In the genomic region with DNA sequence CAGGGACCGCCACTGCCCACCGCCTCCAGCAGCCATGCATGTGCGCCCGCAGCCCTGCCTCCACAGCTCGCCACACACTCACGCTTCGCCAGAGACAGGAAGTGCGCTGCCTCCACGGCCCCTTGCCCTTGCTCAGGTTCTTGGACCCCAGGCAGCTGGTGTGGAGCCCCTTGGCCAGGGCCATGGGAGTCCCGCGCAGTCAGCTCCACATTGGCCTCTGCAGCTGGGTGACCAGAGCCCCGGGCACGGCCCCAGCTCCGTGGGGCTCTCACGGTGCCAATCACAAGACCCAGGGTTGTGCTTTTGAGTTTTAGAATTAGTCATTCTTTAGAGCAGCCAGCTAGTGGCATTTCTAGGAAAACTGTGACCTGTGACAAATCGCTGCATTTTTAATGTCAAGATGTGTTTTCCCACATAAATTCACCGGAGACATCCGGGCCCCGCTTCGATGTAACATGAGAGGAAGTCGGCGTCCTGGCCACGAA, we compare ENCODE assay signal across 17 cellular contexts. TPM values are rescaled to one million over a fixed set of nuclear protein-coding genes. Genes with fewer than 3 reads are reported as not detected.
DNase-seq lines count a peak whose midpoint lies in the region; ATAC-seq, FAIRE-seq and TF ChIP-seq lines count a peak whose summit lies in the region.
"Had no signal": no experiment of that assay in that cellular context is flagged by ENCODE, and none has a peak within 500 bp of the region (broad histone marks: within the 10 kb centered on the region; RNA-seq: fewer than 3 reads in every experiment).

No MANE protein-coding gene starts in this region.

- H3K36me3 ChIP-seq in CD8-positive, alpha-beta memory T cell (ENCODE audit: insufficient read depth, low read length) = no peaks in the 10 kb centered on the region
- H3K36me3 ChIP-seq in IMR-90 (ENCODE audit: control insufficient read depth, insufficient read depth, low read length) (no peaks in the 10 kb centered on the region), neural progenitor cell (no peaks in the 10 kb centered on the region)

- no peak overlapping the region for H4K91ac ChIP-seq in IMR-90 (ENCODE audit: insufficient read depth, low read depth, low read length)

- H3K4me2 ChIP-seq in IMR-90 (ENCODE audit: low read depth, low read length) (no peak overlapping the region), neural progenitor cell (no peak overlapping the region)
- H3K4me2 ChIP-seq: PC-9 had no signal

- no peak overlapping the region for H2BK20ac ChIP-seq in IMR-90 (ENCODE audit: low read depth, low read length)

- no peak overlapping the region for H3K4me3 ChIP-seq in CD8-positive, alpha-beta memory T cell (ENCODE audit: low read length)
- H3K4me3 ChIP-seq in IMR-90 (ENCODE audit: insufficient read depth, low read depth, low read length) (no peak overlapping the region), neural progenitor cell (no peak overlapping the region)
- H3K4me3 ChIP-seq: GM23248, PC-9 had no signal

- H3K27me3 ChIP-seq in CD8-positive, alpha-beta memory T cell (ENCODE audit: insufficient read depth, low read length, poor library complexity, severe bottlenecking) = peaks cover 6% of the 10 kb centered on the region
- H3K27me3 ChIP-seq in IMR-90 (ENCODE audit: control insufficient read depth, insufficient read depth, low read length) (peaks cover 31% of the 10 kb centered on the region), neural progenitor cell (peaks cover 51% of the 10 kb centered on the region)

- no peak overlapping the region for H3K4me3 Mint-ChIP-seq in CD8-positive, alpha-beta memory T cell
- no peak overlapping the region for H3K4me3 Mint-ChIP-seq in activated naive CD8-positive, alpha-beta T cell treated with anti-CD3 and anti-CD28 coated beads, Interleukin-2, amount 50 U/mL, for 24 hours
- H3K4me3 Mint-ChIP-seq in neural progenitor cell = peak overlapping the region; percentile 43
- H3K4me3 Mint-ChIP-seq: neural crest cell had no signal

- H3K9me3 Mint-ChIP-seq in CD8-positive, alpha-beta memory T cell = no peaks in the 10 kb centered on the region
- no peaks in the 10 kb centered on the region for H3K9me3 Mint-ChIP-seq in activated naive CD8-positive, alpha-beta T cell treated with anti-CD3 and anti-CD28 coated beads, Interleukin-2, amount 50 U/mL, for 24 hours
- H3K9me3 Mint-ChIP-seq in neural progenitor cell = peaks cover 7% of the 10 kb centered on the region
- H3K9me3 Mint-ChIP-seq: neural crest cell had no signal

- dilution Hi-C loops in IMR-90 (cut with HindIII; ENCODE audit: low sequenced_read_pairs, unreplicated experiment) = no loop called here

- no peak overlapping the region for H3K23ac ChIP-seq in IMR-90 (ENCODE audit: low read depth, low read length)

- peaks cover 20 to 46% of the 10 kb centered on the region in 2 donors for H3K27me3 Mint-ChIP-seq in CD8-positive, alpha-beta memory T cell
- H3K27me3 Mint-ChIP-seq in activated naive CD8-positive, alpha-beta T cell treated with anti-CD3 and anti-CD28 coated beads, Interleukin-2, amount 50 U/mL, for 24 hours = peaks cover 41% of the 10 kb centered on the region
- H3K27me3 Mint-ChIP-seq in neural progenitor cell (ENCODE audit: insufficient read depth, low read depth) = peaks cover 41% of the 10 kb centered on the region

- no peak overlapping the region for H3K18ac ChIP-seq in IMR-90 (ENCODE audit: low read depth, low read length)

- H4K20me1 ChIP-seq in IMR-90 (ENCODE audit: insufficient read depth, low read length) (no peaks in the 10 kb centered on the region), neural progenitor cell (ENCODE audit: low read depth) (no peaks in the 10 kb centered on the region)

- TF ChIP-seq POLR2A in IMR-90 (IDR thresholded peaks at IDR 0.05; ENCODE audit: low read depth, low read length) (no peak), H54 (IDR thresholded peaks at IDR 0.05; ENCODE audit: low read depth, low read length) (no peak)

- no TSS peak for BruUV-seq in IMR-90 (replicated peaks; lab: Mats Ljungman, UMichigan)

- TF ChIP-seq RAD21 in IMR-90 (IDR thresholded peaks at IDR 0.05; ENCODE audit: low read length) = no peak

- peak overlapping the region; percentile 54 for H3K27ac ChIP-seq in CD8-positive, alpha-beta memory T cell (ENCODE audit: low read depth, low read length)
- H3K27ac ChIP-seq in IMR-90 (ENCODE audit: insufficient read depth, low read length) (no peak overlapping the region), neural progenitor cell (no peak overlapping the region)
- H3K27ac ChIP-seq: GM23248, PC-9 had no signal

- H3K9ac ChIP-seq in IMR-90 (ENCODE audit: low read depth, low read length) (no peak overlapping the region), neural progenitor cell (no peak overlapping the region)
- H3K9ac ChIP-seq: GM23248 had no signal

- H3F3A ChIP-seq in neural progenitor cell (ENCODE audit: low read depth) = peaks cover 8% of the 10 kb centered on the region

- 79% methylated on average over 6 of the region's 23 CpGs; no CpG with 5 or more reads in 1 of the 2 experiments for WGBS in IMR-90 (ENCODE audit: extremely low coverage in 2 of 2, insufficient read length in 1 of 2), 2 experiments

- no peaks in the 10 kb centered on the region for H3K4me1 ChIP-seq in CD8-positive, alpha-beta memory T cell (ENCODE audit: insufficient read depth, low read length)
- H3K4me1 ChIP-seq in IMR-90 (ENCODE audit: control insufficient read depth, insufficient read depth, low read length) (no peaks in the 10 kb centered on the region), neural progenitor cell (peaks cover 7% of the 10 kb centered on the region)

- DNase-seq in CD8-positive, alpha-beta memory T cell = no peak
- DNase-seq in IMR-90 = no peak
- no peak for DNase-seq in activated naive CD8-positive, alpha-beta T cell treated with anti-CD3 and anti-CD28 coated beads, Interleukin-2, amount 50 U/mL, for 24 hours
- DNase-seq in neural progenitor cell (ENCODE audit: low spot score) = no peak
- no peak for DNase-seq in DMS53 treated with DMSO at 0.1 percent for 48 hours (lab: John Stamatoyannopoulos, UW; ENCODE audit: unreplicated experiment)
- no peak for DNase-seq in mucosa of gallbladder (ENCODE audit: low spot score)
- DNase-seq in NK-92 (lab: John Stamatoyannopoulos, UW; ENCODE audit: unreplicated experiment) = no peak
- no peak for DNase-seq in H54 (ENCODE audit: insufficient read length, low spot score)
- DNase-seq: amniotic stem cell, DMS79, left ventricle myocardium superior, NCI-H2081 treated with DMSO at 0.1 percent for 48 hours, PC-9 had no signal

- ATAC-seq in IMR-90 (ENCODE audit: low read depth) = no peak
- peak; percentile 59 for ATAC-seq in activated naive CD8-positive, alpha-beta T cell treated with anti-CD3 and anti-CD28 coated beads, Interleukin-2, amount 50 U/mL, for 24 hours
- ATAC-seq: left ventricle myocardium superior had no signal

- no peaks in the 10 kb centered on the region for H3K79me2 ChIP-seq in neural progenitor cell (ENCODE audit: low read depth)

- POLR2A ChIA-PET in CD8-positive, alpha-beta memory T cell (lab: Charles Lee) = no interaction called here
- POLR2A ChIA-PET in IMR-90 (lab: Charles Lee; ENCODE audit: unreplicated experiment) = no interaction called here

- no peak for FAIRE-seq in H54 (lab: Jason Lieb, UNC)
- FAIRE-seq: frontal cortex, HTR-8/SVneo had no signal

- H3K4ac ChIP-seq in IMR-90 (ENCODE audit: low read depth, low read length) = no peak overlapping the region

- in situ Hi-C loops in IMR-90 (cut with MboI; ENCODE audit: low sequenced_read_pairs) = no loop called here

- H2AK5ac ChIP-seq in IMR-90 (ENCODE audit: low read depth, low read length) = no peak overlapping the region

- no peaks in the 10 kb centered on the region for H3K9me3 ChIP-seq in CD8-positive, alpha-beta memory T cell (ENCODE audit: low read length)
- H3K9me3 ChIP-seq in IMR-90 (ENCODE audit: control insufficient read depth, insufficient read depth, low read length) (no peaks in the 10 kb centered on the region), neural progenitor cell (ENCODE audit: low read depth) (no peaks in the 10 kb centered on the region)

- peaks cover 0 to 5% (median 3%) of the 10 kb centered on the region in 3 donors for H3K36me3 Mint-ChIP-seq in CD8-positive, alpha-beta memory T cell
- H3K36me3 Mint-ChIP-seq in activated naive CD8-positive, alpha-beta T cell treated with anti-CD3 and anti-CD28 coated beads, Interleukin-2, amount 50 U/mL, for 24 hours (ENCODE audit: low read depth) = no peaks in the 10 kb centered on the region
- no peaks in the 10 kb centered on the region for H3K36me3 Mint-ChIP-seq in neural progenitor cell

- H3K9me1 ChIP-seq in IMR-90 (ENCODE audit: insufficient read depth, low read length) = no peaks in the 10 kb centered on the region

- CTCF ChIA-PET in CD8-positive, alpha-beta memory T cell (lab: Charles Lee) = interaction anchor here (1.4 kb wide), 1 partner anchor 82 kb away, joined by 3 read pairs; no protein-coding TSS in a partner anchor
- CTCF ChIA-PET in IMR-90 (lab: Yijun Ruan, JAX) = no interaction called here

- H3K4me1 Mint-ChIP-seq in CD8-positive, alpha-beta memory T cell = peaks cover 9 to 18% (median 16%) of the 10 kb centered on the region in 3 donors
- peaks cover 24% of the 10 kb centered on the region for H3K4me1 Mint-ChIP-seq in activated naive CD8-positive, alpha-beta T cell treated with anti-CD3 and anti-CD28 coated beads, Interleukin-2, amount 50 U/mL, for 24 hours
- peaks cover 12% of the 10 kb centered on the region for H3K4me1 Mint-ChIP-seq in neural progenitor cell

- H3K56ac ChIP-seq in IMR-90 (ENCODE audit: extremely low read depth, insufficient read depth, low read length) = no peak overlapping the region

- intact Hi-C loops in IMR-90 (cut with micrococcal nuclease) = no loop called here

- no peak overlapping the region for H4K5ac ChIP-seq in IMR-90 (ENCODE audit: low read depth, low read length)

- no peak overlapping the region for H2BK5ac ChIP-seq in IMR-90 (ENCODE audit: low read depth, low read length, poor library complexity, severe bottlenecking)

- no peak overlapping the region for H4K8ac ChIP-seq in IMR-90 (ENCODE audit: low read depth in 2 of 2, low read length in 2 of 2)

- peak overlapping the region in 1 of 8 donors; percentile 58 for H3K27ac Mint-ChIP-seq in CD8-positive, alpha-beta memory T cell
- no peak overlapping the region for H3K27ac Mint-ChIP-seq in activated naive CD8-positive, alpha-beta T cell treated with anti-CD3 and anti-CD28 coated beads, Interleukin-2, amount 50 U/mL, for 24 hours
- peak overlapping the region; percentile 76 for H3K27ac Mint-ChIP-seq in neural progenitor cell

- no peak overlapping the region for H2AK9ac ChIP-seq in IMR-90 (replicated peaks; ENCODE audit: low read depth, low read length, poor library complexity)

- H2AFZ ChIP-seq in IMR-90 (replicated peaks; ENCODE audit: low read length, poor library complexity) (peak overlapping the region; percentile 61), neural progenitor cell (replicated peaks) (no peak overlapping the region)
- H2AFZ ChIP-seq: GM23248, PC-9 had no signal

- TF ChIP-seq CTCF in IMR-90 (conservative IDR thresholded peaks at IDR 0.05; ENCODE audit: low read depth, low read length) (no peak), neural progenitor cell (IDR thresholded peaks at IDR 0.05) (no peak)

- H2BK120ac ChIP-seq in IMR-90 (ENCODE audit: low read depth, low read length) = no peak overlapping the region

- no peak overlapping the region for H2BK15ac ChIP-seq in IMR-90 (ENCODE audit: low read depth, low read length)

- H3K79me1 ChIP-seq in IMR-90 (ENCODE audit: low read depth in 1 of 2, low read length in 2 of 2) = no peaks in the 10 kb centered on the region

- no peak overlapping the region for H3K14ac ChIP-seq in IMR-90 (replicated peaks; ENCODE audit: low read depth, low read length)

RNA-seq across cellular contexts. Expression of a gene that starts 4.3 kb away (rescaled TPM):
- not detected for total RNA-seq in CD8-positive, alpha-beta memory T cell
- polyA plus RNA-seq in CD8-positive, alpha-beta memory T cell = not detected
- total RNA-seq in IMR-90 (2012; rRNA removed) (not detected in 2 replicates), neural progenitor cell (ENCODE audit: low replicate concordance) (not detected in 2 replicates), mucosa of gallbladder (not detected)
- polyA plus RNA-seq in IMR-90 (2012; rRNA removed) = not detected in 2 replicates
- polyA plus RNA-seq in IMR-90 (2012; cell fraction: cytosol; rRNA removed) = not detected in 2 replicates
- polyA plus RNA-seq in IMR-90 (2012; cell fraction: nucleus; rRNA removed; ENCODE audit: low replicate concordance) = not detected in 2 replicates
- total RNA-seq: frontal cortex, GM23248, left ventricle myocardium superior, neural crest cell, PC-9 had no signal
- polyA plus RNA-seq: GM23248 had no signal

RNA-seq across cellular contexts. Expression of a gene that starts 11.9 kb away (rescaled TPM):
- not detected for total RNA-seq in CD8-positive, alpha-beta memory T cell
- not detected for polyA plus RNA-seq in CD8-positive, alpha-beta memory T cell
- total RNA-seq in IMR-90 (2012; rRNA removed) (not detected in 2 replicates), neural progenitor cell (ENCODE audit: low replicate concordance) (1.0 TPM in 1 of 2 replicates, not detected in the other), mucosa of gallbladder (2.7 TPM)
- polyA plus RNA-seq in IMR-90 (2012; rRNA removed) = not detected in 2 replicates
- polyA plus RNA-seq in IMR-90 (2012; cell fraction: cytosol; rRNA removed) = not detected in 2 replicates
- 0.02 TPM in 1 of 2 replicates, not detected in the other for polyA plus RNA-seq in IMR-90 (2012; cell fraction: nucleus; rRNA removed; ENCODE audit: low replicate concordance)
- total RNA-seq: frontal cortex, GM23248, neural crest cell, PC-9 had no signal
- polyA plus RNA-seq: GM23248 had no signal

RNA-seq across cellular contexts. Expression of a gene that starts 50.9 kb away (rescaled TPM):
- 10 to 100 TPM; 67.0 to 70.0 TPM for total RNA-seq in CD8-positive, alpha-beta memory T cell
- polyA plus RNA-seq in CD8-positive, alpha-beta memory T cell = 74.9 TPM
- total RNA-seq in IMR-90 (2012; rRNA removed) (under 0.01 and 0.28 TPM in 2 replicates), neural progenitor cell (ENCODE audit: low replicate concordance) (3.2 and 3.3 TPM in 2 replicates), mucosa of gallbladder (12.7 TPM)
- 0.74 and 0.90 TPM in 2 replicates for polyA plus RNA-seq in IMR-90 (2012; rRNA removed)
- polyA plus RNA-seq in IMR-90 (2012; cell fraction: cytosol; rRNA removed) = 0.14 and 0.51 TPM in 2 replicates
- 6.8 and 19.7 TPM in 2 replicates for polyA plus RNA-seq in IMR-90 (2012; cell fraction: nucleus; rRNA removed; ENCODE audit: low replicate concordance)
- polyA plus RNA-seq: GM23248 had no signal
